ENCODE assay signal across 9 cellular contexts in the genomic region with DNA sequence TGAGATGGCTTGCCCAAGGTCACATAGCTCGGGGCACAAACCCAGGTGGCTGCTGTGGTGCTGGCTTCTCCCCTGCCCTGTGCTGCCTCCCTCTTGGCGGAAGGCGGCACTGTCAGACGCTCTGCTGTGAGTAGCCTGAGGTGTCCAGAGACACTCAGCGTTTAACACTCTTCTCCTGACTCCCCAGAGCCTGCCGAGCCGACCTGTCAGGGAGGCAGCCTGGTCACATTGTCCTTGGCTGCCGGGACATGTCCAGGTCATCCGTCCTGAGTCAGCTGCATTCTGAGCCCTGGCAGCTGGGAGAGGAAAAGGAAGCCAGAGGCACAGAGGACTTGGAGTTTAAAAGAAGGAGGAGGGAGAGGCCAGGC. TPM values are rescaled to one million over a fixed set of nuclear protein-coding genes. Genes with fewer than 3 reads are reported as not detected.
A peak's percentile ranks its signal among the peaks of the same experiment; 100 is the strongest.
DNase-seq lines count a peak whose midpoint lies in the region; ATAC-seq and TF ChIP-seq lines count a peak whose summit lies in the region.
"Had no signal": no experiment of that assay in that cellular context is flagged by ENCODE, and none has a peak within 500 bp of the region (broad histone marks: within the 10 kb centered on the region; RNA-seq: fewer than 3 reads in every experiment).

No MANE protein-coding gene starts in this region.

- H3K4me3 Mint-ChIP-seq in progenitor cell of endocrine pancreas (ENCODE audit: low read depth): no peak overlapping the region

- H3K27ac Mint-ChIP-seq in progenitor cell of endocrine pancreas: peak overlapping the region; percentile 53

- no peaks in the 10 kb centered on the region for H3K36me3 Mint-ChIP-seq in progenitor cell of endocrine pancreas (ENCODE audit: insufficient read depth)

- H3K27me3 Mint-ChIP-seq in progenitor cell of endocrine pancreas: peaks cover 25% of the 10 kb centered on the region

- H3K4me3 ChIP-seq in H7 (ENCODE audit: insufficient read depth, low read depth, low read length) (no peak overlapping the region), fibroblast of the aortic adventitia (ENCODE audit: low read depth, low read length) (no peak overlapping the region)

- no peaks in the 10 kb centered on the region for H3K4me1 Mint-ChIP-seq in progenitor cell of endocrine pancreas (ENCODE audit: low read depth)

- H3K27me3 ChIP-seq in H7 (ENCODE audit: control insufficient read depth, insufficient read depth, low read length): no peaks in the 10 kb centered on the region

- peak; percentile 18 for TF ChIP-seq CTCF in fibroblast of the aortic adventitia (IDR thresholded peaks at IDR 0.05; ENCODE audit: insufficient read depth, low read length)
- no peak for TF ChIP-seq CTCF in progenitor cell of endocrine pancreas (IDR thresholded peaks at IDR 0.05; ENCODE audit: unreplicated experiment)

- no peak for ATAC-seq in HG03460 (IDR thresholded peaks at IDR 0.05; ENCODE audit: unreplicated experiment)
- ATAC-seq in HG02763 (IDR thresholded peaks at IDR 0.05; ENCODE audit: unreplicated experiment): no peak

- no peaks in the 10 kb centered on the region for H3K36me3 ChIP-seq in H7 (replicated peaks; ENCODE audit: control insufficient read depth, insufficient read depth, low read length)

- DNase-seq in H7: peak; percentile 76
- peak; percentile 79 for DNase-seq in RPMI8226
- no peak for DNase-seq in fibroblast of the aortic adventitia (ENCODE audit: low read depth)
- DNase-seq in progenitor cell of endocrine pancreas (ENCODE audit: low spot score, unreplicated experiment): no peak
- DNase-seq in NAMALWA (ENCODE audit: low spot score): no peak
- no peak for DNase-seq in COR-L47 (lab: John Stamatoyannopoulos, UW)
- DNase-seq: activated CD4-positive, CD25-positive, alpha-beta regulatory T cell had no signal

- H3K9me3 Mint-ChIP-seq in progenitor cell of endocrine pancreas (ENCODE audit: low read depth): no peaks in the 10 kb centered on the region

RNA-seq across cellular contexts. Expression of a gene that starts 4.7 kb away (rescaled TPM):
- not detected in 2 replicates for total RNA-seq in H7 (2014; rRNA removed; shearing (Covaris generic))
- not detected in 2 replicates for total RNA-seq in fibroblast of the aortic adventitia (ENCODE audit: low replicate concordance)
- total RNA-seq in progenitor cell of endocrine pancreas: not detected in 2 replicates

RNA-seq across cellular contexts. Expression of a gene that starts 9.1 kb away (rescaled TPM):
- total RNA-seq in H7 (2014; rRNA removed; shearing (Covaris generic)): 0.03 TPM in 1 of 2 replicates, not detected in the other
- total RNA-seq in fibroblast of the aortic adventitia (ENCODE audit: low replicate concordance) (not detected in 2 replicates), progenitor cell of endocrine pancreas (not detected in 2 replicates)

RNA-seq across cellular contexts. Expression of a gene that starts 25.6 kb away (rescaled TPM):
- 20.9 and 30.4 TPM in 2 replicates for total RNA-seq in H7 (2014; rRNA removed; shearing (Covaris generic))
- total RNA-seq in fibroblast of the aortic adventitia (ENCODE audit: low replicate concordance) (15.1 and 17.7 TPM in 2 replicates), progenitor cell of endocrine pancreas (37.3 and 39.8 TPM in 2 replicates)

RNA-seq across cellular contexts. Expression of a gene that starts 35.5 kb away (rescaled TPM):
- total RNA-seq in H7 (2014; rRNA removed; shearing (Covaris generic)): 31.8 and 34.8 TPM in 2 replicates
- total RNA-seq in fibroblast of the aortic adventitia (ENCODE audit: low replicate concordance) (8.0 and 28.1 TPM in 2 replicates), progenitor cell of endocrine pancreas (70.9 and 72.4 TPM in 2 replicates)

RNA-seq across cellular contexts. Expression of a gene that starts 55.8 kb away (rescaled TPM):
- total RNA-seq in H7 (2014; rRNA removed; shearing (Covaris generic)): 20.8 and 22.6 TPM in 2 replicates
- total RNA-seq in fibroblast of the aortic adventitia (ENCODE audit: low replicate concordance) (18.5 and 29.6 TPM in 2 replicates), progenitor cell of endocrine pancreas (60.0 and 63.0 TPM in 2 replicates)

Comparison
In these comparisons a context has a peak if more than half of its experiments do, and no peak if none do; other contexts are left out.
1. DNase-seq: peak in H7 (single experiment) and RPMI8226 (single experiment); none in fibroblast of the aortic adventitia (single experiment), progenitor cell of endocrine pancreas (single experiment), NAMALWA (single experiment) and COR-L47 (single experiment).